ENCODE assay signal across 22 cellular contexts in genomic region chr7:129975309-129975708, GRCh38. TPM values are rescaled to one million over a fixed set of nuclear protein-coding genes. Genes with fewer than 3 reads are reported as not detected.
DNase-seq lines count a peak whose midpoint lies in the region; TF ChIP-seq lines count a peak whose summit lies in the region.
"Had no signal": no experiment of that assay in that cellular context is flagged by ENCODE, and none has a peak within 500 bp of the region (broad histone marks: within the 10 kb centered on the region; RNA-seq: fewer than 3 reads in every experiment).

No MANE protein-coding gene starts in this region.

- no peaks in the 10 kb centered on the region for H3K27me3 Mint-ChIP-seq in activated naive CD8-positive, alpha-beta T cell treated with anti-CD3 and anti-CD28 coated beads for 36 hours
- H3K27me3 Mint-ChIP-seq: activated CD8-positive, alpha-beta T cell treated with anti-CD3 and anti-CD28 coated beads for 36 hours; activated naive CD8-positive, alpha-beta T cell; stimulated activated memory B cell treated with anti-CD40 and anti-IgM and Interleukin-4, amounts not matched to agents 10 μg/mL and 1 μg/mL and 100 μg/mL, for 72 hours had no signal

- no peak overlapping the region for H3K27ac Mint-ChIP-seq in activated naive CD8-positive, alpha-beta T cell treated with anti-CD3 and anti-CD28 coated beads for 36 hours
- H3K27ac Mint-ChIP-seq: activated CD8-positive, alpha-beta T cell treated with anti-CD3 and anti-CD28 coated beads for 36 hours; activated naive CD8-positive, alpha-beta T cell; activated T-helper 2 cell treated with anti-CD3 and anti-CD28 coated beads, Interferon-gamma antibody, Interleukin-2, Interleukin-4, amounts not matched to agents 10 μg/mL and 5 μg/mL and 100 μg/mL, durations not matched to agents 14 hours and 24 hours and 36 hours; stimulated activated memory B cell treated with anti-CD40 and anti-IgM and Interleukin-4, amounts not matched to agents 10 μg/mL and 1 μg/mL and 100 μg/mL, for 72 hours had no signal

- no peaks in the 10 kb centered on the region for H3K4me1 Mint-ChIP-seq in activated naive CD8-positive, alpha-beta T cell treated with anti-CD3 and anti-CD28 coated beads for 36 hours
- H3K4me1 Mint-ChIP-seq: stimulated activated memory B cell treated with anti-CD40 and anti-IgM and Interleukin-4, amounts not matched to agents 10 μg/mL and 1 μg/mL and 100 μg/mL, for 72 hours had no signal

- no peaks in the 10 kb centered on the region for H3K36me3 Mint-ChIP-seq in activated naive CD8-positive, alpha-beta T cell treated with anti-CD3 and anti-CD28 coated beads for 36 hours
- H3K36me3 Mint-ChIP-seq: activated naive CD8-positive, alpha-beta T cell; stimulated activated memory B cell treated with anti-CD40 and anti-IgM and Interleukin-4, amounts not matched to agents 10 μg/mL and 1 μg/mL and 100 μg/mL, for 72 hours had no signal

- H3K4me3 ChIP-seq in choroid plexus epithelial cell (ENCODE audit: low read depth, low read length) = no peak overlapping the region
- H3K4me3 ChIP-seq: BLaER1 treated with 17β-estradiol and CSF1 and Interleukin-3, amounts not matched to agents 10 nM and 100 nM; cardiac muscle cell; psoas muscle had no signal

- no peak overlapping the region for H3K4me3 Mint-ChIP-seq in activated naive CD8-positive, alpha-beta T cell treated with anti-CD3 and anti-CD28 coated beads for 36 hours
- H3K4me3 Mint-ChIP-seq: activated CD8-positive, alpha-beta T cell treated with anti-CD3 and anti-CD28 coated beads for 36 hours; activated naive CD8-positive, alpha-beta T cell; stimulated activated memory B cell treated with anti-CD40 and anti-IgM and Interleukin-4, amounts not matched to agents 10 μg/mL and 1 μg/mL and 100 μg/mL, for 72 hours had no signal

- H3K9me3 Mint-ChIP-seq in activated naive CD8-positive, alpha-beta T cell treated with anti-CD3 and anti-CD28 coated beads for 36 hours = no peaks in the 10 kb centered on the region
- H3K9me3 Mint-ChIP-seq: activated CD8-positive, alpha-beta T cell treated with anti-CD3 and anti-CD28 coated beads for 36 hours; activated T-helper 2 cell treated with anti-CD3 and anti-CD28 coated beads, Interferon-gamma antibody, Interleukin-2, Interleukin-4, amounts not matched to agents 10 μg/mL and 5 μg/mL and 100 μg/mL, durations not matched to agents 14 hours and 24 hours and 36 hours; stimulated activated memory B cell treated with anti-CD40 and anti-IgM and Interleukin-4, amounts not matched to agents 10 μg/mL and 1 μg/mL and 100 μg/mL, for 72 hours had no signal

- DNase-seq in NCI-H1417 (lab: John Stamatoyannopoulos, UW) = peak in 2 of 3 experiments; percentile 11 to 69
- peak; percentile 53 for DNase-seq in NCI-H69 (lab: John Stamatoyannopoulos, UW)
- peak; percentile 7 for DNase-seq in choroid plexus epithelial cell (ENCODE audit: low read depth)
- peak; percentile 57 for DNase-seq in renal cortical epithelial cell (ENCODE audit: low read depth)
- DNase-seq in activated naive CD8-positive, alpha-beta T cell treated with anti-CD3 and anti-CD28 coated beads for 36 hours = no peak
- DNase-seq in activated CD4-positive, alpha-beta T cell treated with anti-CD3 and anti-CD28 coated beads, Interleukin-2, amount 50 U/mL, for 1 hour = no peak
- no peak for DNase-seq in C1 segment of cervical spinal cord (lab: John Stamatoyannopoulos, UW)
- DNase-seq: activated CD4-positive, alpha-beta T cell treated with anti-CD3 and anti-CD28 coated beads for 1 hour; activated CD8-positive, alpha-beta T cell treated with anti-CD3 and anti-CD28 coated beads for 36 hours; aorta; cortex of kidney; left cardiac atrium; NCI-H187 treated with DMSO at 0.1 percent for 48 hours; NCI-H446 treated with DMSO at 0.1 percent for 48 hours; psoas muscle; stimulated activated CD4-positive, alpha-beta T cell treated with anti-CD3 and anti-CD28 coated beads, Interleukin-4, amount 100 ng/mL, for 4 hours; T-helper 1 cell had no signal

- TF ChIP-seq CTCF in choroid plexus epithelial cell (conservative IDR thresholded peaks at IDR 0.05; ENCODE audit: low read depth, low read length) = no peak

RNA-seq across cellular contexts. Expression of gene UBE2H, which starts 22.5 kb away (rescaled TPM):
- 126 and 201 TPM in 2 replicates for total RNA-seq in renal cortical epithelial cell
- 10 to 100 TPM; 15.7 to 16.9 TPM for total RNA-seq in activated naive CD8-positive, alpha-beta T cell treated with anti-CD3 and anti-CD28 coated beads for 36 hours

Comparison
In these comparisons a context has a peak if more than half of its experiments do, and no peak if none do; other contexts are left out.
1. DNase-seq: peak in NCI-H1417 (2 of 3), NCI-H69 (single experiment), choroid plexus epithelial cell (single experiment) and renal cortical epithelial cell (single experiment); none in activated naive CD8-positive, alpha-beta T cell treated with anti-CD3 and anti-CD28 coated beads for 36 hours (single experiment), activated CD4-positive, alpha-beta T cell treated with anti-CD3 and anti-CD28 coated beads, Interleukin-2, amount 50 U/mL, for 1 hour (single experiment) and C1 segment of cervical spinal cord (0 of 14).